8 cellular contexts compared by ENCODE assay signal in genomic region chr17:17109231-17109630, GRCh38.
DNase-seq lines count a peak whose midpoint lies in the region; ATAC-seq, FAIRE-seq and TF ChIP-seq lines count a peak whose summit lies in the region.
"Had no signal": no experiment of that assay in that cellular context is flagged by ENCODE, and none has a peak within 500 bp of the region (broad histone marks: within the 10 kb centered on the region; RNA-seq: fewer than 3 reads in every experiment).

No MANE protein-coding gene starts in this region.

- no peaks in the 10 kb centered on the region for H3K27me3 ChIP-seq in pancreas

- peaks cover 21 to 36% (median 25%) of the 10 kb centered on the region in 3 donors for H3K4me1 ChIP-seq in pancreas

- intact Hi-C loops in pancreas (cut with DNase I) = no loop called here

- H3K27ac Mint-ChIP-seq in effector memory CD8-positive, alpha-beta T cell = peak overlapping the region; percentile 86 to 92

- H3K27ac ChIP-seq in pancreas = peak overlapping the region in 2 of 4 donors; percentile 34 to 55

- H3K4me3 Mint-ChIP-seq in effector memory CD8-positive, alpha-beta T cell = peak overlapping the region; percentile 48 to 63

- TF ChIP-seq CTCF in GM12874 (IDR thresholded peaks at IDR 0.05; ENCODE audit: insufficient read depth, low read depth, low read length) = peak; percentile 13; the same call in 1 of the 2 replicates
- TF ChIP-seq CTCF in pancreas (IDR thresholded peaks at IDR 0.05) = no peak

- peaks cover 14% of the 10 kb centered on the region for H3K36me3 Mint-ChIP-seq in effector memory CD8-positive, alpha-beta T cell (ENCODE audit: insufficient read depth)

- no peak overlapping the region for H3K4me3 ChIP-seq in pancreas
- H3K4me3 ChIP-seq: lung had no signal

- no peaks in the 10 kb centered on the region for H3K36me3 ChIP-seq in pancreas

- no peak for FAIRE-seq in pancreas (lab: Jason Lieb, UNC)

- H3K9me3 Mint-ChIP-seq in effector memory CD8-positive, alpha-beta T cell = no peaks in the 10 kb centered on the region

- no peaks in the 10 kb centered on the region for H3K9me3 ChIP-seq in pancreas

- peaks cover 67 to 68% of the 10 kb centered on the region in 2 donors for H3K4me1 Mint-ChIP-seq in effector memory CD8-positive, alpha-beta T cell (ENCODE audit: low read depth in 2 of 2)

- peak; percentile 4 for DNase-seq in OCI-M1 (lab: John Stamatoyannopoulos, UW)
- DNase-seq in effector memory CD8-positive, alpha-beta T cell = peak; percentile 18 to 30 (median 22)
- peak in 1 of 6 donors; percentile 8 for DNase-seq in pancreas
- DNase-seq in NCI-H2227 (lab: John Stamatoyannopoulos, UW; ENCODE audit: unreplicated experiment) = no peak

- WGBS in pancreas, 2 donors = 23 to 37% methylated on average over 3 of the region's 3 CpGs

- peak; percentile 48 for ATAC-seq in effector memory CD8-positive, alpha-beta T cell (replicated peaks)
- ATAC-seq in pancreas (peak in 3 of 4 donors; percentile 24 to 44 (median 37)), GM21447 (IDR thresholded peaks at IDR 0.05; ENCODE audit: unreplicated experiment) (no peak), GM19324 (IDR thresholded peaks at IDR 0.05; ENCODE audit: low FRiP score, unreplicated experiment) (no peak)

- no peaks in the 10 kb centered on the region for H3K27me3 Mint-ChIP-seq in effector memory CD8-positive, alpha-beta T cell

Comparison
In these comparisons a context has a peak if more than half of its experiments do, and no peak if none do; other contexts are left out.
1. ATAC-seq: peak in effector memory CD8-positive, alpha-beta T cell (single experiment) and pancreas (3 of 4); none in GM21447 (single experiment) and GM19324 (single experiment).